27 cellular contexts compared by ENCODE assay signal in the genomic region with DNA sequence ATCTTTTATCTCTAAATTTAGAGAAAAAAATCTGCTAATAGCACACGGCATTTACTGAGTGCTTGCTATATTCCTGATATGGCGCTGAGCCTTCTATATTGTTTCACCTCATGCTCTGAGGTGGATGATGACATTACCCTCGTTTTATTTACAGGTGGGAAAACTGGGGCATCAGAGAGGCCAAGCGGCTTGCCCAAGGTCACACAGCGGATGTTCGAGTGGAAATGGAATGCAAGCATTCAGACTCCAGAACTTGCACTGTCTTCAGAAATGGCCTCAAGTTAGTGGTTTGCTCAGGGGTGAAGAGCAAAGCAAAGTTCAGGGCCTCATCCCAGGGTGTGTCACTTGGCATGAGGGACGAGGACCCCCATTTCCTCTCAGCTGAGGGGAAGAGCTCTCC. TPM values are rescaled to one million over a fixed set of nuclear protein-coding genes. Genes with fewer than 3 reads are reported as not detected.
DNase-seq lines count a peak whose midpoint lies in the region; ATAC-seq, FAIRE-seq and TF ChIP-seq lines count a peak whose summit lies in the region.
"Had no signal": no experiment of that assay in that cellular context is flagged by ENCODE, and none has a peak within 500 bp of the region (broad histone marks: within the 10 kb centered on the region; RNA-seq: fewer than 3 reads in every experiment).

No MANE protein-coding gene starts in this region.

- H3K27ac ChIP-seq in cardiac muscle cell: peak overlapping the region; percentile 92
- H3K27ac ChIP-seq in astrocyte (ENCODE audit: low read depth, low read length): no peak overlapping the region
- peak overlapping the region; percentile 98 for H3K27ac ChIP-seq in endothelial cell of umbilical vein (ENCODE audit: insufficient read depth, low read depth, low read length)
- peak overlapping the region; percentile 21 for H3K27ac ChIP-seq in subcutaneous abdominal adipose tissue (ENCODE audit: low read depth, low read length)
- H3K27ac ChIP-seq in spleen: no peak overlapping the region
- H3K27ac ChIP-seq: 22Rv1; BLaER1 treated with 17β-estradiol and CSF1 and Interleukin-3, amounts not matched to agents 10 nM and 100 nM; SK-N-MC had no signal

- H3K4me2 ChIP-seq in astrocyte (ENCODE audit: low read length) (no peak overlapping the region), endothelial cell of umbilical vein (ENCODE audit: insufficient read depth, low read length) (no peak overlapping the region)
- H3K4me2 ChIP-seq: BLaER1 treated with 17β-estradiol and CSF1 and Interleukin-3, amounts not matched to agents 10 nM and 100 nM; GM23338 had no signal

- H2AFZ ChIP-seq in astrocyte (ENCODE audit: low read depth, low read length): no peak overlapping the region
- no peak overlapping the region for H2AFZ ChIP-seq in endothelial cell of umbilical vein (ENCODE audit: low read depth, low read length)
- H2AFZ ChIP-seq: GM23338 had no signal

- DNase-seq in cardiac muscle cell (ENCODE audit: low read depth in 1 of 2, low spot score in 1 of 2) (no peak), left ventricle myocardium superior (no peak), astrocyte (ENCODE audit: low read depth) (no peak), endothelial cell of umbilical vein (ENCODE audit: low read depth, low spot score) (no peak), spleen (no peak), NCI-H82 treated with DMSO at 0.1 percent for 48 hours (lab: John Stamatoyannopoulos, UW; ENCODE audit: unreplicated experiment) (no peak)
- DNase-seq: Calu3; CD8-positive, alpha-beta memory T cell; HCEC 1CT; Karpas-422; NCI-H1694; NCI-H2081; NCI-H2171; NCI-H345; NCI-H524; NCI-H774; SHP77 had no signal

- POLR2A ChIA-PET in endothelial cell of umbilical vein (lab: Charles Lee): no interaction called here

- ATAC-seq in left ventricle myocardium superior (no peak), HG03521 (IDR thresholded peaks at IDR 0.05; ENCODE audit: unreplicated experiment) (no peak)

- CTCF ChIA-PET in endothelial cell of umbilical vein (lab: Charles Lee): interaction anchor here (1.5 to 4.0 kb wide), 2 partner anchors 15 to 21 kb away, joined by 5 to 44 read pairs; a partner anchor contains a TSS

- no peaks in the 10 kb centered on the region for H3K27me3 ChIP-seq in cardiac muscle cell
- H3K27me3 ChIP-seq in astrocyte (ENCODE audit: insufficient read depth, low read length): no peaks in the 10 kb centered on the region
- H3K27me3 ChIP-seq in endothelial cell of umbilical vein (ENCODE audit: control insufficient read depth in 2 of 2, insufficient read depth in 2 of 2, low read length in 2 of 2): no peaks in the 10 kb centered on the region
- H3K27me3 ChIP-seq in subcutaneous abdominal adipose tissue (ENCODE audit: control insufficient read depth in 5 of 5, insufficient read depth in 4 of 5, low read length in 5 of 5): no peaks in the 10 kb centered on the region
- H3K27me3 ChIP-seq in spleen (replicated peaks in 1 of 7): no peaks in the 10 kb centered on the region
- H3K27me3 ChIP-seq: BLaER1 treated with 17β-estradiol and CSF1 and Interleukin-3, amounts not matched to agents 10 nM and 100 nM had no signal

- H3K27me3 Mint-ChIP-seq in astrocyte (ENCODE audit: low read depth, unreplicated experiment): no peaks in the 10 kb centered on the region
- H3K27me3 Mint-ChIP-seq: CD8-positive, alpha-beta memory T cell; IgD-negative memory B cell had no signal

- H3K9me3 Mint-ChIP-seq in astrocyte (ENCODE audit: unreplicated experiment): peaks cover 3% of the 10 kb centered on the region
- H3K9me3 Mint-ChIP-seq: CD8-positive, alpha-beta memory T cell; GM23338; IgD-negative memory B cell had no signal

- no TSS peak for BruUV-seq in endothelial cell of umbilical vein (replicated peaks; lab: Mats Ljungman, UMichigan)

- WGBS in spleen, 5 donors: 76 to 85% (median 84%) methylated on average over 7 of the region's 7 CpGs

- peaks cover 63% of the 10 kb centered on the region for H3K79me2 ChIP-seq in astrocyte (ENCODE audit: insufficient read depth, low read length)
- peaks cover 94% of the 10 kb centered on the region for H3K79me2 ChIP-seq in endothelial cell of umbilical vein (ENCODE audit: control insufficient read depth, insufficient read depth, low read length)

- peaks cover 13% of the 10 kb centered on the region for H3K36me3 ChIP-seq in cardiac muscle cell
- peaks cover 16% of the 10 kb centered on the region for H3K36me3 ChIP-seq in astrocyte (ENCODE audit: insufficient read depth, low read length)
- H3K36me3 ChIP-seq in endothelial cell of umbilical vein (ENCODE audit: control insufficient read depth in 2 of 2, extremely low read depth in 1 of 2, insufficient read depth in 2 of 2, low read length in 2 of 2): peaks cover 15 to 18% of the 10 kb centered on the region in 2 experiments
- peaks cover 0 to 22% (median 18%) of the 10 kb centered on the region in 5 donors for H3K36me3 ChIP-seq in subcutaneous abdominal adipose tissue (ENCODE audit: control insufficient read depth in 5 of 5, insufficient read depth in 5 of 5, low read length in 5 of 5)
- H3K36me3 ChIP-seq in spleen: peaks cover 0 to 50% (median 24%) of the 10 kb centered on the region in 6 donors

- TF ChIP-seq CTCF in cardiac muscle cell (IDR thresholded peaks at IDR 0.05; ENCODE audit: low read depth, low read length) (no peak), astrocyte (IDR thresholded peaks at IDR 0.05; ENCODE audit: insufficient read depth, low read depth, low read length) (no peak), endothelial cell of umbilical vein (IDR thresholded peaks at IDR 0.05; ENCODE audit: extremely low read depth in 1 of 2, insufficient read depth in 1 of 2, low read depth in 1 of 2, low read length in 2 of 2) (no peak), spleen (IDR thresholded peaks at IDR 0.05 in 8 of 11, conservative IDR thresholded peaks at IDR 0.05 in 3 of 11) (no peak)

- dilution Hi-C loops in endothelial cell of umbilical vein (cut with MboI; ENCODE audit: extremely low pct_ligation_motif_present, low sequenced_read_pairs): no loop called here

- FAIRE-seq in astrocyte (lab: Jason Lieb, UNC) (no peak), endothelial cell of umbilical vein (lab: Jason Lieb, UNC) (no peak)
- FAIRE-seq: G401.6, GM18507, RCC 7860 had no signal

- peaks cover 23% of the 10 kb centered on the region for H3K36me3 Mint-ChIP-seq in astrocyte (ENCODE audit: low read depth, unreplicated experiment)

- H3K4me3 Mint-ChIP-seq in astrocyte (ENCODE audit: unreplicated experiment): no peak overlapping the region
- H3K4me3 Mint-ChIP-seq: CD8-positive, alpha-beta memory T cell; GM23338; IgD-negative memory B cell had no signal

- H4K20me1 ChIP-seq in astrocyte (ENCODE audit: insufficient read depth, low read length) (peaks cover 28% of the 10 kb centered on the region), endothelial cell of umbilical vein (replicated peaks; ENCODE audit: control insufficient read depth, extremely low read depth, insufficient read depth, low read length) (no peaks in the 10 kb centered on the region)

- H3K4me1 ChIP-seq in cardiac muscle cell (ENCODE audit: low read depth) (peaks cover 41% of the 10 kb centered on the region), astrocyte (ENCODE audit: insufficient read depth, low read length) (peaks cover 12% of the 10 kb centered on the region), endothelial cell of umbilical vein (ENCODE audit: control insufficient read depth, extremely low read depth, insufficient read depth, low read length) (peaks cover 57% of the 10 kb centered on the region), subcutaneous abdominal adipose tissue (ENCODE audit: control insufficient read depth in 5 of 5, insufficient read depth in 5 of 5, low read length in 5 of 5) (peaks cover 27 to 74% (median 61%) of the 10 kb centered on the region in 5 donors), spleen (peaks cover 5 to 60% (median 22%) of the 10 kb centered on the region in 6 donors)

- intact Hi-C loops in left ventricle myocardium superior (cut with micrococcal nuclease): no loop called here
- intact Hi-C loops in endothelial cell of umbilical vein (cut with micrococcal nuclease): no loop called here
- intact Hi-C loops in spleen (cut with DNase I; ENCODE audit: low total_unique reads): no loop called here

- H3K9me1 ChIP-seq in endothelial cell of umbilical vein (replicated peaks; ENCODE audit: control insufficient read depth, extremely low read depth, insufficient read depth, low read length): no peaks in the 10 kb centered on the region

- H3K9ac ChIP-seq in astrocyte (ENCODE audit: low read length) (no peak overlapping the region), endothelial cell of umbilical vein (replicated peaks; ENCODE audit: extremely low read depth, insufficient read depth, low read length) (no peak overlapping the region), subcutaneous abdominal adipose tissue (ENCODE audit: low read length in 5 of 5) (no peak overlapping the region)
- H3K9ac ChIP-seq: BLaER1 treated with 17β-estradiol and CSF1 and Interleukin-3, amounts not matched to agents 10 nM and 100 nM had no signal

- H3K4me3 ChIP-seq in cardiac muscle cell: no peak overlapping the region
- H3K4me3 ChIP-seq in astrocyte (ENCODE audit: insufficient read depth, low read depth, low read length): no peak overlapping the region
- H3K4me3 ChIP-seq in endothelial cell of umbilical vein (replicated peaks in 1 of 3; ENCODE audit: insufficient read depth in 1 of 3, low read depth in 1 of 3, low read length in 3 of 3): no peak overlapping the region
- no peak overlapping the region for H3K4me3 ChIP-seq in subcutaneous abdominal adipose tissue (ENCODE audit: low read depth in 1 of 5, low read length in 5 of 5)
- H3K4me3 ChIP-seq in spleen: no peak overlapping the region
- H3K4me3 ChIP-seq: BLaER1 treated with 17β-estradiol and CSF1 and Interleukin-3, amounts not matched to agents 10 nM and 100 nM; GM23338; SK-N-MC had no signal

- H3K9me3 ChIP-seq in cardiac muscle cell (ENCODE audit: low read depth) (no peaks in the 10 kb centered on the region), astrocyte (ENCODE audit: insufficient read depth, low read depth, low read length) (no peaks in the 10 kb centered on the region), endothelial cell of umbilical vein (replicated peaks; ENCODE audit: control insufficient read depth, insufficient read depth, low read length) (no peaks in the 10 kb centered on the region), subcutaneous abdominal adipose tissue (ENCODE audit: control insufficient read depth in 5 of 5, low read length in 5 of 5) (no peaks in the 10 kb centered on the region), spleen (no peaks in the 10 kb centered on the region)
- H3K9me3 ChIP-seq: BLaER1 treated with 17β-estradiol and CSF1 and Interleukin-3, amounts not matched to agents 10 nM and 100 nM had no signal

- peaks cover 28% of the 10 kb centered on the region for H3K4me1 Mint-ChIP-seq in astrocyte (ENCODE audit: low read depth, unreplicated experiment)

- H3K27ac Mint-ChIP-seq in astrocyte (ENCODE audit: unreplicated experiment): peak overlapping the region; percentile 41
- H3K27ac Mint-ChIP-seq: IgD-negative memory B cell had no signal

- no peak for TF ChIP-seq POLR2A in endothelial cell of umbilical vein (IDR thresholded peaks at IDR 0.05; ENCODE audit: low read depth, low read length)
- TF ChIP-seq POLR2A in spleen (IDR thresholded peaks at IDR 0.05): no peak

RNA-seq across cellular contexts. Expression of a gene that starts 17.3 kb away (rescaled TPM):
- 42.8 and 56.4 TPM in 2 replicates for total RNA-seq in cardiac muscle cell
- polyA plus RNA-seq in cardiac muscle cell: 47.4 and 70.5 TPM in 2 replicates
- 53.5 TPM for total RNA-seq in left ventricle myocardium superior
- total RNA-seq in astrocyte: 46.4 and 51.4 TPM in 2 replicates
- 126 and 128 TPM in 2 replicates for total RNA-seq in endothelial cell of umbilical vein
- polyA plus RNA-seq in endothelial cell of umbilical vein: 96.7 and 99.1 TPM in 2 replicates
- polyA plus RNA-seq in endothelial cell of umbilical vein (2011; cell fraction: cytosol; rRNA removed): 88.4 and 97.4 TPM in 2 replicates
- polyA plus RNA-seq in endothelial cell of umbilical vein (2011; cell fraction: nucleus; rRNA removed): 100 and 105 TPM in 2 replicates
- polyA plus RNA-seq in endothelial cell of umbilical vein (2012): 39.8 and 70.3 TPM in 2 replicates
- 157 and 160 TPM in 2 replicates for polyA minus RNA-seq in endothelial cell of umbilical vein
- 11.4 TPM for polyA minus RNA-seq in endothelial cell of umbilical vein (2011; cell fraction: cytosol; rRNA and poly(A)+ RNA removed)
- polyA minus RNA-seq in endothelial cell of umbilical vein (2011; cell fraction: nucleus; rRNA and poly(A)+ RNA removed): 113 and 127 TPM in 2 replicates
- 10 to 100 TPM; 20.4 to 33.2 (median 22.1) TPM for total RNA-seq in spleen
- 1 to 10 TPM; 5.5 to 9.7 (median 7.7) TPM for polyA plus RNA-seq in spleen

Comparison
In these comparisons a context has a peak if more than half of its experiments do, and no peak if none do; other contexts are left out.
1. H3K27ac ChIP-seq: peak in cardiac muscle cell (single experiment), endothelial cell of umbilical vein (single experiment) and subcutaneous abdominal adipose tissue (single experiment); none in astrocyte (single experiment) and spleen (0 of 8).